In the genomic region with DNA sequence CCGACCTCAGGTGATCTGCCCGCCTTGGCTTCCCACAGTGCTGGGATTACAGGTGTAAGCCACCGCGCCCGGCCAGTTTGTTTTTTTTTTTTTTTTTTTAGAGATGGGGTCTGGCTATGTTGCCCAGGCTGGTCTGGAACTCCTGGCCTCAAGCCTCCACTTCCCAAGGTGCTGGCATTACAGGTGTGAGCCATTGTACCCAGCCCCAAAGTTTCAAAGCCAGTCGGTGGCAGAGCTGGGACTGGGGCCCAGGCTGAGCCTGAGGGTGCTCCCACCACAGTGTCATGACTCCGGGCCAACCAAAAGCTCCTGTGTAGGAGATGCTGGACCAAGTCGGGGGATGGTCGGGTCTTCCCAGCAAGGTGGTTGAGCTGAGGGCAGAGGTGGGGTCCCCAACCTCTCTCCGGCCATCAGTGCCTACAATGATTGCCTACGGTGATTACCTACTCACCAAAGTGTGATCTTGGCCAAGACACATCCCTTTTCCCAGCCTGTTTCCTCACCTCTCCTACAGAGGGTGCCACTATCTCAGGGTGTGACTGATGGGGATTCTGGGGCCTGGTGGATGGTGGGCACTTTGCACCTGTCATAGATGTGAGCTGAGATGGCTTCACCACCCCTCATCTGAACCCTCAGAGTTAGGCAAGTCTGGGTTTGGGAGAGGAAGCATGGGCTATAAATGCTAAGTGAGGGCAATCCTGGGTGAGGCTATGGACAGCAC, we compare ENCODE assay signal across 3 cellular contexts.
A peak's percentile ranks its signal among the peaks of the same experiment; 100 is the strongest.
TF ChIP-seq lines count a peak whose summit lies in the region.

No MANE protein-coding gene starts in this region.

TF ChIP-seq in SK-N-SH, 30 proteins besides CTCF, POLR2A, EP300 and RAD21:
- no peak for TF ChIP-seq RCOR1 (IDR thresholded peaks at IDR 0.05; ENCODE audit: low read length)

TF ChIP-seq in SK-N-SH treated with all-trans-retinoic acid at 6 μM for 48 hours, 23 proteins besides CTCF, POLR2A, EP300 and RAD21:
- TF ChIP-seq, protein P1, sequence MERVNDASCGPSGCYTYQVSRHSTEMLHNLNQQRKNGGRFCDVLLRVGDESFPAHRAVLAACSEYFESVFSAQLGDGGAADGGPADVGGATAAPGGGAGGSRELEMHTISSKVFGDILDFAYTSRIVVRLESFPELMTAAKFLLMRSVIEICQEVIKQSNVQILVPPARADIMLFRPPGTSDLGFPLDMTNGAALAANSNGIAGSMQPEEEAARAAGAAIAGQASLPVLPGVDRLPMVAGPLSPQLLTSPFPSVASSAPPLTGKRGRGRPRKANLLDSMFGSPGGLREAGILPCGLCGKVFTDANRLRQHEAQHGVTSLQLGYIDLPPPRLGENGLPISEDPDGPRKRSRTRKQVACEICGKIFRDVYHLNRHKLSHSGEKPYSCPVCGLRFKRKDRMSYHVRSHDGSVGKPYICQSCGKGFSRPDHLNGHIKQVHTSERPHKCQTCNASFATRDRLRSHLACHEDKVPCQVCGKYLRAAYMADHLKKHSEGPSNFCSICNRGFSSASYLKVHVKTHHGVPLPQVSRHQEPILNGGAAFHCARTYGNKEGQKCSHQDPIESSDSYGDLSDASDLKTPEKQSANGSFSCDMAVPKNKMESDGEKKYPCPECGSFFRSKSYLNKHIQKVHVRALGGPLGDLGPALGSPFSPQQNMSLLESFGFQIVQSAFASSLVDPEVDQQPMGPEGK (CRISPR knock-in tag; IDR thresholded peaks at IDR 0.05; ENCODE audit: borderline replicate concordance): no peak
- no peak for TF ChIP-seq ZNF70 (CRISPR knock-in tag; IDR thresholded peaks at IDR 0.05)
- no peak for TF ChIP-seq ZFP3 (CRISPR knock-in tag; IDR thresholded peaks at IDR 0.05)
- no peak for TF ChIP-seq SNAI2 (CRISPR knock-in tag; IDR thresholded peaks at IDR 0.05)
- TF ChIP-seq, protein P2, sequence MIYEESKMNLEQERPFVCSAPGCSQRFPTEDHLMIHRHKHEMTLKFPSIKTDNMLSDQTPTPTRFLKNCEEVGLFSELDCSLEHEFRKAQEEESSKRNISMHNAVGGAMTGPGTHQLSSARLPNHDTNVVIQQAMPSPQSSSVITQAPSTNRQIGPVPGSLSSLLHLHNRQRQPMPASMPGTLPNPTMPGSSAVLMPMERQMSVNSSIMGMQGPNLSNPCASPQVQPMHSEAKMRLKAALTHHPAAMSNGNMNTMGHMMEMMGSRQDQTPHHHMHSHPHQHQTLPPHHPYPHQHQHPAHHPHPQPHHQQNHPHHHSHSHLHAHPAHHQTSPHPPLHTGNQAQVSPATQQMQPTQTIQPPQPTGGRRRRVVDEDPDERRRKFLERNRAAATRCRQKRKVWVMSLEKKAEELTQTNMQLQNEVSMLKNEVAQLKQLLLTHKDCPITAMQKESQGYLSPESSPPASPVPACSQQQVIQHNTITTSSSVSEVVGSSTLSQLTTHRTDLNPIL (CRISPR knock-in tag; IDR thresholded peaks at IDR 0.05; ENCODE audit: low read depth): no peak
- no peak for TF ChIP-seq GLIS3 (CRISPR knock-in tag; IDR thresholded peaks at IDR 0.05)
- no peak for TF ChIP-seq ZFP30 (CRISPR knock-in tag; IDR thresholded peaks at IDR 0.05)
- no peak for TF ChIP-seq BACH2 (CRISPR knock-in tag; IDR thresholded peaks at IDR 0.05; ENCODE audit: borderline replicate concordance)
- TF ChIP-seq TSHZ2 (CRISPR knock-in tag; IDR thresholded peaks at IDR 0.05): no peak
- TF ChIP-seq ESRRG (CRISPR knock-in tag; IDR thresholded peaks at IDR 0.05): no peak
- TF ChIP-seq ISL1 (CRISPR knock-in tag; IDR thresholded peaks at IDR 0.05): no peak
- TF ChIP-seq PPARA (CRISPR knock-in tag; IDR thresholded peaks at IDR 0.05; ENCODE audit: borderline replicate concordance): no peak
- no peak for TF ChIP-seq CSRNP3 (CRISPR knock-in tag; IDR thresholded peaks at IDR 0.05)
- TF ChIP-seq TCF4 (CRISPR knock-in tag; IDR thresholded peaks at IDR 0.05; ENCODE audit: borderline replicate concordance): no peak
- TF ChIP-seq ZNF565 (CRISPR knock-in tag; conservative IDR thresholded peaks at IDR 0.05; ENCODE audit: low read depth): no peak

TF ChIP-seq in K562, 482 proteins besides CTCF, POLR2A, EP300 and RAD21:
- TF ChIP-seq ZC3H11A (IDR thresholded peaks at IDR 0.05; ENCODE audit: low read depth, low read length) (no peak), BCL6 (CRISPR knock-in tag; IDR thresholded peaks at IDR 0.05) (no peak), ZNF121 (CRISPR knock-in tag; conservative IDR thresholded peaks at IDR 0.05) (peak; percentile 97), XRCC4 (IDR thresholded peaks at IDR 0.05; ENCODE audit: extremely low read depth, insufficient read depth, insufficient read length) (no peak), SAFB2 (IDR thresholded peaks at IDR 0.05; ENCODE audit: borderline replicate concordance, low read depth, low read length, severe bottlenecking) (no peak)
- TF ChIP-seq, protein P3, sequence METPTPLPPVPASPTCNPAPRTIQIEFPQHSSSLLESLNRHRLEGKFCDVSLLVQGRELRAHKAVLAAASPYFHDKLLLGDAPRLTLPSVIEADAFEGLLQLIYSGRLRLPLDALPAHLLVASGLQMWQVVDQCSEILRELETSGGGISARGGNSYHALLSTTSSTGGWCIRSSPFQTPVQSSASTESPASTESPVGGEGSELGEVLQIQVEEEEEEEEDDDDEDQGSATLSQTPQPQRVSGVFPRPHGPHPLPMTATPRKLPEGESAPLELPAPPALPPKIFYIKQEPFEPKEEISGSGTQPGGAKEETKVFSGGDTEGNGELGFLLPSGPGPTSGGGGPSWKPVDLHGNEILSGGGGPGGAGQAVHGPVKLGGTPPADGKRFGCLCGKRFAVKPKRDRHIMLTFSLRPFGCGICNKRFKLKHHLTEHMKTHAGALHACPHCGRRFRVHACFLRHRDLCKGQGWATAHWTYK (CRISPR knock-in tag; IDR thresholded peaks at IDR 0.05): no peak
- TF ChIP-seq, protein P4, sequence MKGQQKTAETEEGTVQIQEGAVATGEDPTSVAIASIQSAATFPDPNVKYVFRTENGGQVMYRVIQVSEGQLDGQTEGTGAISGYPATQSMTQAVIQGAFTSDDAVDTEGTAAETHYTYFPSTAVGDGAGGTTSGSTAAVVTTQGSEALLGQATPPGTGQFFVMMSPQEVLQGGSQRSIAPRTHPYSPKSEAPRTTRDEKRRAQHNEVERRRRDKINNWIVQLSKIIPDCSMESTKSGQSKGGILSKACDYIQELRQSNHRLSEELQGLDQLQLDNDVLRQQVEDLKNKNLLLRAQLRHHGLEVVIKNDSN (CRISPR knock-in tag; IDR thresholded peaks at IDR 0.05): no peak
TF ChIP-seq in K562: peak in this region for 1.
